21 cellular contexts compared by ENCODE assay signal in genomic region chr16:85180047-85180878, GRCh38.
"Had no signal": no experiment of that assay in that cellular context is flagged by ENCODE, and none has a peak within 500 bp of the region (broad histone marks: within the 10 kb centered on the region; RNA-seq: fewer than 3 reads in every experiment).

No MANE protein-coding gene starts in this region.

- H3K36me3 ChIP-seq: neural progenitor cell, prostate gland, upper lobe of right lung had no signal

- ATAC-seq: effector memory CD8-positive, alpha-beta T cell; left colon; natural killer cell; sciatic nerve; stimulated activated naive B cell treated with anti-CD40 and anti-IgM and Interleukin-4, amounts not matched to agents 10 μg/mL and 1 μg/mL and 100 μg/mL, for 72 hours; stimulated activated naive CD8-positive, alpha-beta T cell treated with anti-CD3 and anti-CD28 coated beads, Interleukin-15, amount 100 ng/mL, for 72 hours; upper lobe of right lung had no signal

- H2AFZ ChIP-seq: neural progenitor cell, parathyroid adenoma had no signal

- H3K27me3 ChIP-seq: esophagus muscularis mucosa, neural progenitor cell, testis, tibial nerve, upper lobe of right lung, vagina had no signal

- H3K27ac ChIP-seq: epithelial cell of prostate, esophagus muscularis mucosa, neural progenitor cell, parathyroid adenoma, prostate gland, skin epidermis, testis, tibial nerve, upper lobe of right lung, vagina had no signal

- H3K4me3 ChIP-seq: esophagus muscularis mucosa, neural progenitor cell, prostate gland, skin epidermis, testis, tibial nerve, upper lobe of right lung, vagina had no signal

- H3K9me3 ChIP-seq: prostate gland, testis, vagina had no signal

- H3K9ac ChIP-seq: neural progenitor cell, parathyroid adenoma had no signal

- H3K4me1 ChIP-seq: parathyroid adenoma, prostate gland, tibial nerve, vagina had no signal

- FAIRE-seq: keratinocyte had no signal

- DNase-seq: effector memory CD8-positive, alpha-beta T cell; immature natural killer cell; left colon; natural killer cell; occipital lobe; stimulated activated CD4-positive, alpha-beta T cell treated with anti-CD3 and anti-CD28 coated beads, Interleukin-2, amount 100 ng/mL, for 24 hours; stimulated activated CD4-positive, alpha-beta T cell treated with anti-CD3 and anti-CD28 coated beads, Interleukin-4, amount 100 ng/mL, for 4 hours; stimulated activated naive B cell treated with anti-CD40 and anti-IgM and Interleukin-4, amounts not matched to agents 10 μg/mL and 1 μg/mL and 100 μg/mL, for 72 hours; stimulated activated naive CD8-positive, alpha-beta T cell treated with anti-CD3 and anti-CD28 coated beads, Interleukin-15, amount 100 ng/mL, for 72 hours; upper lobe of right lung had no signal

- H3K4me2 ChIP-seq: neural progenitor cell had no signal
